In the genomic region with DNA sequence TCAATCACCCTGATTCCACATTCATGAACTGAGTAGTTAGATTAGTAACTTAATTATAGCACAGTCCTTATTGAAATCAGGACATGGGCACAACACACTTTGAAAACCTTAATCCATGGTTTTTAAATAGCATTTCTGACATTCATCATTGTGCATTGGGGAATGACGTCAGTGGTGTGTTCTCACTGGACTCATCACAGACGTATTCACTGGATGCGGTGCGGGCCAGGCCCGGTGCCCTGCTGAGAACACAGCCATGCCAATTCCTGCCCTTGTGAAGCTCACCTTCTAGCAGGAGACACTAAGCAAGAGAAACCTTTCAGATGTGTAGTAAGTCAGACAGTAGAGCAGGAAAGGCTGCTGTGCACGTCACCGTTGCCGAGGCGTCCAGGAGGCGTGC, we compare ENCODE assay signal across 14 cellular contexts. TPM values are rescaled to one million over a fixed set of nuclear protein-coding genes. Genes with fewer than 3 reads are reported as not detected.
DNase-seq lines count a peak whose midpoint lies in the region; ATAC-seq and TF ChIP-seq lines count a peak whose summit lies in the region.
"Had no signal": no experiment of that assay in that cellular context is flagged by ENCODE, and none has a peak within 500 bp of the region (broad histone marks: within the 10 kb centered on the region; RNA-seq: fewer than 3 reads in every experiment).

No MANE protein-coding gene starts in this region.

- peaks cover 70% of the 10 kb centered on the region for H3K4me1 Mint-ChIP-seq in activated naive CD4-positive, alpha-beta T cell treated with anti-CD3 and anti-CD28 coated beads, Interleukin-2, amount 10 ng/mL, durations not matched to agents 7 days and 5 days
- peaks cover 47% of the 10 kb centered on the region for H3K4me1 Mint-ChIP-seq in activated T-helper 1 cell treated with anti-CD3 and anti-CD28 coated beads, Interleukin-12 subunit alpha, Interleukin-12 subunit beta, Interleukin-2, Interleukin-4 antibody, amounts not matched to agents 30 ng/mL and 10 ng/mL and 1 ng/mL, durations not matched to agents 14 hours and 24 hours and 36 hours (ENCODE audit: low read depth)
- peaks cover 60 to 70% of the 10 kb centered on the region in 2 donors for H3K4me1 Mint-ChIP-seq in immature natural killer cell
- peaks cover 55 to 82% of the 10 kb centered on the region in 2 donors for H3K4me1 Mint-ChIP-seq in stimulated activated naive B cell treated with anti-CD40 and anti-IgM and Interleukin-4, amounts not matched to agents 10 μg/mL and 1 μg/mL and 100 μg/mL, for 72 hours

- H3K4me3 Mint-ChIP-seq in activated naive CD4-positive, alpha-beta T cell treated with anti-CD3 and anti-CD28 coated beads, Interleukin-2, amount 10 ng/mL, durations not matched to agents 7 days and 5 days, result no peak overlapping the region
- H3K4me3 Mint-ChIP-seq in activated T-helper 1 cell treated with anti-CD3 and anti-CD28 coated beads, Interleukin-12 subunit alpha, Interleukin-12 subunit beta, Interleukin-2, Interleukin-4 antibody, amounts not matched to agents 30 ng/mL and 10 ng/mL and 1 ng/mL, durations not matched to agents 14 hours and 24 hours and 36 hours, result no peak overlapping the region
- H3K4me3 Mint-ChIP-seq in immature natural killer cell, result peak overlapping the region; percentile 37 to 83 (median 60)
- H3K4me3 Mint-ChIP-seq in stimulated activated naive B cell treated with anti-CD40 and anti-IgM and Interleukin-4, amounts not matched to agents 10 μg/mL and 1 μg/mL and 100 μg/mL, for 72 hours, result peak overlapping the region in 1 of 2 donors; percentile 48

- peaks cover 16% of the 10 kb centered on the region for H3K36me3 Mint-ChIP-seq in activated naive CD4-positive, alpha-beta T cell treated with anti-CD3 and anti-CD28 coated beads, Interleukin-2, amount 10 ng/mL, durations not matched to agents 7 days and 5 days
- H3K36me3 Mint-ChIP-seq in activated T-helper 1 cell treated with anti-CD3 and anti-CD28 coated beads, Interleukin-12 subunit alpha, Interleukin-12 subunit beta, Interleukin-2, Interleukin-4 antibody, amounts not matched to agents 30 ng/mL and 10 ng/mL and 1 ng/mL, durations not matched to agents 14 hours and 24 hours and 36 hours (ENCODE audit: low read depth), result peaks cover 13% of the 10 kb centered on the region
- peaks cover 0 to 3% (median 0%) of the 10 kb centered on the region in 3 donors for H3K36me3 Mint-ChIP-seq in immature natural killer cell
- H3K36me3 Mint-ChIP-seq in stimulated activated naive B cell treated with anti-CD40 and anti-IgM and Interleukin-4, amounts not matched to agents 10 μg/mL and 1 μg/mL and 100 μg/mL, for 72 hours, result peaks cover 22 to 34% of the 10 kb centered on the region in 2 donors

- H3K27ac Mint-ChIP-seq in activated naive CD4-positive, alpha-beta T cell treated with anti-CD3 and anti-CD28 coated beads, Interleukin-2, amount 10 ng/mL, durations not matched to agents 7 days and 5 days, result peak overlapping the region; percentile 86
- H3K27ac Mint-ChIP-seq in activated T-helper 1 cell treated with anti-CD3 and anti-CD28 coated beads, Interleukin-12 subunit alpha, Interleukin-12 subunit beta, Interleukin-2, Interleukin-4 antibody, amounts not matched to agents 30 ng/mL and 10 ng/mL and 1 ng/mL, durations not matched to agents 14 hours and 24 hours and 36 hours, result peak overlapping the region; percentile 92
- H3K27ac Mint-ChIP-seq in immature natural killer cell, result peak overlapping the region; percentile 93 to 98 (median 96)
- peak overlapping the region; percentile 92 for H3K27ac Mint-ChIP-seq in stimulated activated naive B cell treated with anti-CD40 and anti-IgM and Interleukin-4, amounts not matched to agents 10 μg/mL and 1 μg/mL and 100 μg/mL, for 72 hours

- H3K9me3 Mint-ChIP-seq in activated naive CD4-positive, alpha-beta T cell treated with anti-CD3 and anti-CD28 coated beads, Interleukin-2, amount 10 ng/mL, durations not matched to agents 7 days and 5 days, result no peaks in the 10 kb centered on the region
- H3K9me3 Mint-ChIP-seq in activated T-helper 1 cell treated with anti-CD3 and anti-CD28 coated beads, Interleukin-12 subunit alpha, Interleukin-12 subunit beta, Interleukin-2, Interleukin-4 antibody, amounts not matched to agents 30 ng/mL and 10 ng/mL and 1 ng/mL, durations not matched to agents 14 hours and 24 hours and 36 hours, result no peaks in the 10 kb centered on the region
- no peaks in the 10 kb centered on the region for H3K9me3 Mint-ChIP-seq in immature natural killer cell
- H3K9me3 Mint-ChIP-seq in stimulated activated naive B cell treated with anti-CD40 and anti-IgM and Interleukin-4, amounts not matched to agents 10 μg/mL and 1 μg/mL and 100 μg/mL, for 72 hours, result no peaks in the 10 kb centered on the region

- ATAC-seq in stimulated activated naive B cell treated with anti-CD40 and anti-IgM and Interleukin-4, amounts not matched to agents 10 μg/mL and 1 μg/mL and 100 μg/mL, for 72 hours (replicated peaks), result no peak
- ATAC-seq in omental fat pad (ENCODE audit: low FRiP score) (no peak), GM21786 (IDR thresholded peaks at IDR 0.05; ENCODE audit: unreplicated experiment) (no peak)

- H3K27me3 Mint-ChIP-seq in activated naive CD4-positive, alpha-beta T cell treated with anti-CD3 and anti-CD28 coated beads, Interleukin-2, amount 10 ng/mL, durations not matched to agents 7 days and 5 days, result no peaks in the 10 kb centered on the region
- H3K27me3 Mint-ChIP-seq in activated T-helper 1 cell treated with anti-CD3 and anti-CD28 coated beads, Interleukin-12 subunit alpha, Interleukin-12 subunit beta, Interleukin-2, Interleukin-4 antibody, amounts not matched to agents 30 ng/mL and 10 ng/mL and 1 ng/mL, durations not matched to agents 14 hours and 24 hours and 36 hours (ENCODE audit: insufficient read depth), result no peaks in the 10 kb centered on the region
- peaks cover 1 to 7% (median 6%) of the 10 kb centered on the region in 3 donors for H3K27me3 Mint-ChIP-seq in immature natural killer cell (ENCODE audit: low read depth in 3 of 3)
- H3K27me3 Mint-ChIP-seq in stimulated activated naive B cell treated with anti-CD40 and anti-IgM and Interleukin-4, amounts not matched to agents 10 μg/mL and 1 μg/mL and 100 μg/mL, for 72 hours, result no peaks in the 10 kb centered on the region

- no peak for DNase-seq in activated naive CD4-positive, alpha-beta T cell treated with anti-CD3 and anti-CD28 coated beads, Interleukin-2, amount 10 ng/mL, durations not matched to agents 7 days and 5 days
- no peak for DNase-seq in activated naive CD4-positive, alpha-beta T cell treated with Interleukin-2 at 50 U/mL for 16 hours
- DNase-seq in activated T-helper 1 cell treated with anti-CD3 and anti-CD28 coated beads, Interleukin-12 subunit alpha, Interleukin-12 subunit beta, Interleukin-2, Interleukin-4 antibody, amounts not matched to agents 30 ng/mL and 10 ng/mL and 1 ng/mL, durations not matched to agents 14 hours and 24 hours and 36 hours (ENCODE audit: low spot score), result no peak
- DNase-seq in immature natural killer cell (no peak), amygdala (lab: John Stamatoyannopoulos, UW) (no peak), omental fat pad (ENCODE audit: low spot score) (no peak)
- DNase-seq in stimulated activated naive B cell treated with anti-CD40 and anti-IgM and Interleukin-4, amounts not matched to agents 10 μg/mL and 1 μg/mL and 100 μg/mL, for 72 hours, result no peak
- DNase-seq: BE2C, islet precursor cell, NCI-H1417 treated with DMSO at 0.1 percent for 48 hours, nucleus accumbens had no signal

- CTCF ChIA-PET in activated naive CD4-positive, alpha-beta T cell treated with anti-CD3 and anti-CD28 coated beads, Interleukin-2, amount 10 ng/mL, durations not matched to agents 7 days and 5 days (lab: Charles Lee), result no interaction called here

- no peak for TF ChIP-seq CTCF in omental fat pad (IDR thresholded peaks at IDR 0.05)

- intact Hi-C loops in activated T-helper 1 cell treated with anti-CD3 and anti-CD28 coated beads, Interleukin-12 subunit alpha, Interleukin-12 subunit beta, Interleukin-2, Interleukin-4 antibody, amounts not matched to agents 30 ng/mL and 10 ng/mL and 1 ng/mL, durations not matched to agents 14 hours and 24 hours and 36 hours (cut with micrococcal nuclease), result loop anchor here (5.0 kb wide), 1 partner anchor 603 kb away; no protein-coding TSS in a partner anchor

RNA-seq across cellular contexts. Expression of gene BANP, which starts 12.8 kb away (rescaled TPM):
- total RNA-seq in activated T-helper 1 cell treated with anti-CD3 and anti-CD28 coated beads, Interleukin-12 subunit alpha, Interleukin-12 subunit beta, Interleukin-2, Interleukin-4 antibody, amounts not matched to agents 30 ng/mL and 10 ng/mL and 1 ng/mL, durations not matched to agents 14 hours and 24 hours and 36 hours, result 35.4 and 35.5 TPM in 2 replicates
- 10 to 100 TPM in 2 of 3 donors, 1 to 10 TPM in 1; 6.3 to 19.4 (median 10.2) TPM for polyA plus RNA-seq in immature natural killer cell
- total RNA-seq in omental fat pad, result 10 to 100 TPM; 20.5 to 35.8 (median 24.6) TPM

RNA-seq across cellular contexts. Expression of gene CA5A, which starts 27.7 kb away (rescaled TPM):
- total RNA-seq in activated T-helper 1 cell treated with anti-CD3 and anti-CD28 coated beads, Interleukin-12 subunit alpha, Interleukin-12 subunit beta, Interleukin-2, Interleukin-4 antibody, amounts not matched to agents 30 ng/mL and 10 ng/mL and 1 ng/mL, durations not matched to agents 14 hours and 24 hours and 36 hours, result 0.13 TPM in 1 of 2 replicates, not detected in the other
- polyA plus RNA-seq in immature natural killer cell, result not detected
- not detected for total RNA-seq in omental fat pad
- total RNA-seq: fibroblast of lung, thoracic aorta had no signal
- polyA plus RNA-seq: fibroblast of lung had no signal

Comparison
In these comparisons a context has a peak if more than half of its experiments do, and no peak if none do; other contexts are left out.
1. H3K4me3 Mint-ChIP-seq: peak in immature natural killer cell (5 of 5); none in activated naive CD4-positive, alpha-beta T cell treated with anti-CD3 and anti-CD28 coated beads, Interleukin-2, amount 10 ng/mL, durations not matched to agents 7 days and 5 days (single experiment) and activated T-helper 1 cell treated with anti-CD3 and anti-CD28 coated beads, Interleukin-12 subunit alpha, Interleukin-12 subunit beta, Interleukin-2, Interleukin-4 antibody, amounts not matched to agents 30 ng/mL and 10 ng/mL and 1 ng/mL, durations not matched to agents 14 hours and 24 hours and 36 hours (single experiment).
2. Peak in every context shown above with its lines, with median percentiles within 50 percentile points of each other: H3K27ac Mint-ChIP-seq.